In the genomic region with DNA sequence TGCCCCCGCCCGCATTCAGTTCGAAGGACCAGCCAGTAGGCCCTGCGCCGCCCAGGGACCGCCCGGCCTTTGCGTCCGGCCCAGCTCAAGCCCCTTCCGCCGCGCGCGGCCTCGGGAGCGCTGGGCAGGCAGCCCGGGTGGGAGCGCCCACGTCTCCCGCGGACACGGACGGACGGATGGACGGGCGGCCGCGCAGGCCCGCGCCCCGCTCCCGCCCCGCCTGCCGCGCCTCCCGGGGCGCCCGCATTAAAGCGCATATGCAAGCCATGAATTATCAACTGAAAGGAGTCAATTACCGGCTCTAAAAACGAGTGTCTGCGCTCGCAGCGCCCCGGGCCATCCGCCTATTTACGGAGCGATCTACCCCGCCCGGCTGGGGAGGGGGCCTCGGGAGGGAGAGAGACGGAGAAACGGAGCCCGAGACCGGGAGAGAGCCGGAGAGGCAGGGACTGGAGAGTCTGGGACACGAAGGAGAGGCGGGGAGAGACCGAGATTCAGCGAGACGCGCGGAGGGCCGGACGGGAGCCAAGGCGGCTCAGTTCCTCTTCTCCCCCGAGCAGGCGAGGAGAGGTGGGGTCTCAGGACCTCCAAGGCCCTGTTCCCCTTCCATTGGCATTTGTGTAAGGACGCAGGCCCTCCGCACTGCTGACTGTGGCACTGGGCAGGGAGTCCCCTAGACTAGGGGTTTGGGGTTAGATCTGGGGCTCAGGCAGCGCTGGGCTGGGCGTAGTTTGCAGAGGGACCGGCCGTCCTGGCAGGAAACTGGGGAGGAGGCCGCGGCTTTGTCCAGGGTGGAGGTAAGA, we compare ENCODE assay signal across 11 cellular contexts. TPM values are rescaled to one million over a fixed set of nuclear protein-coding genes. Genes with fewer than 3 reads are reported as not detected.
DNase-seq lines count a peak whose midpoint lies in the region; ATAC-seq, FAIRE-seq and TF ChIP-seq lines count a peak whose summit lies in the region.
"Had no signal": no experiment of that assay in that cellular context is flagged by ENCODE, and none has a peak within 500 bp of the region (broad histone marks: within the 10 kb centered on the region; RNA-seq: fewer than 3 reads in every experiment).

No MANE protein-coding gene starts in this region.

- peak overlapping the region; percentile 8; the same call in 1 of the 2 replicates for H3K4me3 ChIP-seq in AG04449 (ENCODE audit: low read depth, low read length)
- peak overlapping the region; percentile 62 for H3K4me3 ChIP-seq in neural cell (ENCODE audit: low read length)

- DNase-seq in AG04449 (ENCODE audit: low read depth, low spot score), result no peak
- DNase-seq in frontal cortex (ENCODE audit: low spot score in 2 of 2), result peak; percentile 27 to 53
- no peak for DNase-seq in hypothalamus (lab: John Stamatoyannopoulos, UW)
- no peak for DNase-seq in NCI-H128 (lab: John Stamatoyannopoulos, UW; ENCODE audit: unreplicated experiment)

- H3K36me3 Mint-ChIP-seq in IgD-negative memory B cell, result peaks cover 2% of the 10 kb centered on the region

- peak overlapping the region; percentile 44 for H3K9ac ChIP-seq in neural cell (ENCODE audit: low read length)

- CTCF ChIA-PET in AG04449 (lab: Yijun Ruan, JAX), result interaction anchor here (1.0 to 17.6 kb wide), 20 partner anchors 8 to 730 kb away, joined by 3 to 429 read pairs (median 12); a partner anchor contains a TSS

- no peaks in the 10 kb centered on the region for H3K9me3 ChIP-seq in neural cell (ENCODE audit: low read length)

- TF ChIP-seq CTCF in AG04449 (IDR thresholded peaks at IDR 0.05; ENCODE audit: insufficient read depth, low read length, missing control alignments), result no peak
- no peak for TF ChIP-seq CTCF in neural cell (IDR thresholded peaks at IDR 0.05; ENCODE audit: poor library complexity, severe bottlenecking)

- H3K27ac Mint-ChIP-seq in IgD-negative memory B cell, result peak overlapping the region in 1 of 3 donors; percentile 59

- no peaks in the 10 kb centered on the region for H3F3A ChIP-seq in neural cell (ENCODE audit: insufficient read depth, low read length, poor library complexity, severe bottlenecking)

- TF ChIP-seq RAD21 in neural cell (conservative IDR thresholded peaks at IDR 0.05), result no peak

- no peaks in the 10 kb centered on the region for H3K9me3 Mint-ChIP-seq in IgD-negative memory B cell

- POLR2A ChIA-PET in AG04449 (lab: Yijun Ruan, JAX), result no interaction called here

- peaks cover 2 to 5% (median 4%) of the 10 kb centered on the region in 3 donors for H3K4me1 Mint-ChIP-seq in IgD-negative memory B cell

- no peaks in the 10 kb centered on the region for H3K9me2 ChIP-seq in neural cell (ENCODE audit: insufficient read depth, low read length)

- ATAC-seq in GM18870 (IDR thresholded peaks at IDR 0.05; ENCODE audit: unreplicated experiment) (no peak), GM19351 (IDR thresholded peaks at IDR 0.05; ENCODE audit: unreplicated experiment) (no peak)

- peak overlapping the region; percentile 39 for H3K4me2 ChIP-seq in neural cell (ENCODE audit: low read length)

- no peak overlapping the region for H2AFZ ChIP-seq in neural cell (ENCODE audit: low read depth, low read length)

- no peak for TF ChIP-seq EP300 in neural cell (conservative IDR thresholded peaks at IDR 0.05; ENCODE audit: poor library complexity, severe bottlenecking)

- no peak overlapping the region for H3K27ac ChIP-seq in neural cell (ENCODE audit: low read length)

- no peaks in the 10 kb centered on the region for H3K36me3 ChIP-seq in neural cell (ENCODE audit: insufficient read depth, low read length)

- peaks cover 93% of the 10 kb centered on the region for H3K27me3 ChIP-seq in neural cell (ENCODE audit: insufficient read depth, low read depth, low read length)

- H3K27me3 Mint-ChIP-seq in IgD-negative memory B cell, result peaks cover 54% of the 10 kb centered on the region

- H3K79me2 ChIP-seq in neural cell (replicated peaks; ENCODE audit: insufficient read depth, low read length), result no peaks in the 10 kb centered on the region

- no peaks in the 10 kb centered on the region for H4K20me1 ChIP-seq in neural cell (ENCODE audit: insufficient read depth)

- H3K4me3 Mint-ChIP-seq in IgD-negative memory B cell, result peak overlapping the region in 3 of 4 donors; percentile 52 to 74 (median 54)

- no peak for FAIRE-seq in frontal cortex (lab: Jason Lieb, UNC)

TF ChIP-seq in neural cell, 6 proteins besides CTCF, POLR2A, EP300 and RAD21:
- no peak for TF ChIP-seq SMC3 (conservative IDR thresholded peaks at IDR 0.05; ENCODE audit: poor library complexity)
- peak; percentile 85 for TF ChIP-seq EZH2 (IDR thresholded peaks at IDR 0.05; ENCODE audit: borderline replicate concordance, insufficient read depth, low read length, poor library complexity, severe bottlenecking)

RNA-seq across cellular contexts. Expression of a gene that starts 41.3 kb away (rescaled TPM):
- not detected for polyA plus RNA-seq in IgD-negative memory B cell
- total RNA-seq in frontal cortex, result not detected
- polyA plus RNA-seq in neural cell, result 0.28 TPM in 1 of 2 replicates, not detected in the other
- not detected in 2 replicates for polyA minus RNA-seq in neural cell
- total RNA-seq: epithelial cell of proximal tubule, M059J, pulmonary artery endothelial cell had no signal

RNA-seq across cellular contexts. Expression of a gene that starts 54.2 kb away (rescaled TPM):
- 1.2 TPM for polyA plus RNA-seq in IgD-negative memory B cell
- 19.6 TPM for total RNA-seq in frontal cortex
- 106 and 111 TPM in 2 replicates for polyA plus RNA-seq in neural cell
- 47.6 and 54.5 TPM in 2 replicates for polyA minus RNA-seq in neural cell

Comparison
In these comparisons a context has a peak if more than half of its experiments do, and no peak if none do; other contexts are left out.
1. DNase-seq: peak in frontal cortex (2 of 2); none in AG04449 (single experiment), hypothalamus (0 of 51) and NCI-H128 (single experiment).
2. RNA of a gene that starts 54.2 kb away (polyA plus RNA-seq): 106 to 111 TPM in neural cell; 1.2 TPM in IgD-negative memory B cell (single experiment); every median in the first group is over 10 times any median in the second.